29 cellular contexts compared by ENCODE assay signal in the genomic region with DNA sequence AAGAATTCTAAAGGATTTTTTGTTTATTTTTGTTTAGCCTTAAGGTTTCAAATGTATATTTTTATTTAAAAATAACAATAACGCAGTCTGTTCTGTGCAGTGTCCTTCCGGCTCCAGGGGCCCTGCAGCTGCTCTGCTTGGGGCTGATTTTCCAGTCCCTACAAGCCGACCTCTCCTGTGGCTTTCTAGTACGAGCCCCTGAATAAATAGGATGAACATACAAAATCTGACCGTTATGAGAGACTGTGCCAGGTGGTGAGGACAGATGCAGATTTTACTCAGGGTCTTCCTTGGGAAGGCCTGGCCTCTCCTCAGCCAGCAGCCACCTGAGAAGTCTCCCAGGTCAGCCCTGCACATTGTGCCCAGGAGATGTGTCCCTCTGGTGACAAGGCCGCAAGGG.
"Had no signal": no experiment of that assay in that cellular context is flagged by ENCODE, and none has a peak within 500 bp of the region (broad histone marks: within the 10 kb centered on the region; RNA-seq: fewer than 3 reads in every experiment).

No MANE protein-coding gene starts in this region.

- H3K4me1 ChIP-seq: neural progenitor cell, parathyroid adenoma, psoas muscle, right lobe of liver, sigmoid colon, suprapubic skin, testis, tibial nerve, upper lobe of right lung, uterus had no signal

- H3K9me3 ChIP-seq: ovary, right lobe of liver, suprapubic skin, testis, upper lobe of right lung, uterus had no signal

- ATAC-seq: naive thymus-derived CD4-positive, alpha-beta T cell; natural killer cell; psoas muscle; right cardiac atrium; right lobe of liver; stimulated activated memory B cell treated with anti-CD40 and anti-IgM and Interleukin-4, amounts not matched to agents 10 μg/mL and 1 μg/mL and 100 μg/mL, for 72 hours; stimulated activated naive CD8-positive, alpha-beta T cell treated with anti-CD3 and anti-CD28 coated beads, Interleukin-15, amount 100 ng/mL, for 72 hours; stimulated activated naive CD8-positive, alpha-beta T cell treated with anti-CD3 and anti-CD28 coated beads, Interleukin-15, Interleukin-2, amounts not matched to agents 100 U/mL and 50 U/mL, for 24 hours had no signal

- H3K9ac ChIP-seq: neural progenitor cell, parathyroid adenoma had no signal

- DNase-seq: naive thymus-derived CD4-positive, alpha-beta T cell; natural killer cell; occipital lobe; ovary; psoas muscle; right cardiac atrium; right lobe of liver; sigmoid colon; small intestine; stimulated activated CD4-positive, alpha-beta T cell treated with anti-CD3 and anti-CD28 coated beads, Interleukin-15, amount 100 ng/mL, for 24 hours; stimulated activated CD4-positive, alpha-beta T cell treated with anti-CD3 and anti-CD28 coated beads, Interleukin-2, amount 100 ng/mL, for 24 hours; stimulated activated CD4-positive, alpha-beta T cell treated with anti-CD3 and anti-CD28 coated beads, Interleukin-4, amount 100 ng/mL, for 1 hour; stimulated activated CD4-positive, alpha-beta T cell treated with anti-CD3 and anti-CD28 coated beads, Interleukin-4, amount 100 ng/mL, for 4 hours; stimulated activated CD8-positive, alpha-beta memory T cell treated with anti-CD3 and anti-CD28 coated beads, Interleukin-4, amount 100 ng/mL, for 48 hours; stimulated activated naive CD4-positive, alpha-beta T cell; stimulated activated naive CD8-positive, alpha-beta T cell treated with anti-CD3 and anti-CD28 coated beads, Interleukin-15, amount 100 ng/mL, for 72 hours; stimulated activated naive CD8-positive, alpha-beta T cell treated with anti-CD3 and anti-CD28 coated beads, Interleukin-15, Interleukin-2, amounts not matched to agents 100 U/mL and 50 U/mL, for 24 hours; substantia nigra; testis; upper lobe of right lung; uterus had no signal

- H3K27ac ChIP-seq: neural progenitor cell, ovary, parathyroid adenoma, psoas muscle, right lobe of liver, sigmoid colon, suprapubic skin, testis, tibial nerve, upper lobe of right lung, uterus had no signal

- H3K36me3 ChIP-seq: neural progenitor cell, ovary, right lobe of liver, sigmoid colon, tibial nerve, upper lobe of right lung, uterus had no signal

- H3K4me3 ChIP-seq: neural progenitor cell, ovary, psoas muscle, right lobe of liver, sigmoid colon, suprapubic skin, testis, tibial nerve, upper lobe of right lung, uterus had no signal

- H3K4me1 Mint-ChIP-seq: natural killer cell; nephron; neural progenitor cell; stimulated activated memory B cell treated with anti-CD40 and anti-IgM and Interleukin-4, amounts not matched to agents 10 μg/mL and 1 μg/mL and 100 μg/mL, for 72 hours; stimulated activated naive CD8-positive, alpha-beta T cell treated with anti-CD3 and anti-CD28 coated beads, Interleukin-15, amount 100 ng/mL, for 72 hours had no signal

- H3K9me3 Mint-ChIP-seq: natural killer cell; stimulated activated memory B cell treated with anti-CD40 and anti-IgM and Interleukin-4, amounts not matched to agents 10 μg/mL and 1 μg/mL and 100 μg/mL, for 72 hours; type B pancreatic cell had no signal

- H3K4me2 ChIP-seq: neural progenitor cell had no signal

- H3K36me3 Mint-ChIP-seq: natural killer cell, neural progenitor cell, type B pancreatic cell had no signal

- H3K4me3 Mint-ChIP-seq: naive thymus-derived CD4-positive, alpha-beta T cell; natural killer cell; nephron; neural progenitor cell; stimulated activated memory B cell treated with anti-CD40 and anti-IgM and Interleukin-4, amounts not matched to agents 10 μg/mL and 1 μg/mL and 100 μg/mL, for 72 hours; stimulated activated naive CD8-positive, alpha-beta T cell treated with anti-CD3 and anti-CD28 coated beads, Interleukin-15, amount 100 ng/mL, for 72 hours; type B pancreatic cell had no signal

- H3K27me3 Mint-ChIP-seq: progenitor cell of endocrine pancreas, type B pancreatic cell had no signal

- H3K27me3 ChIP-seq: neural progenitor cell, ovary, sigmoid colon, suprapubic skin, testis, tibial nerve, upper lobe of right lung, uterus had no signal

- H3K27ac Mint-ChIP-seq: naive thymus-derived CD4-positive, alpha-beta T cell; natural killer cell; nephron; neural progenitor cell; progenitor cell of endocrine pancreas; stimulated activated memory B cell treated with anti-CD40 and anti-IgM and Interleukin-4, amounts not matched to agents 10 μg/mL and 1 μg/mL and 100 μg/mL, for 72 hours; type B pancreatic cell had no signal
